In genomic region chr5:172956936-172957335, GRCh38 we compare ENCODE assay signal across 15 cellular contexts. TPM values are rescaled to one million over a fixed set of nuclear protein-coding genes. Genes with fewer than 3 reads are reported as not detected.
DNase-seq lines count a peak whose midpoint lies in the region; ATAC-seq, FAIRE-seq and TF ChIP-seq lines count a peak whose summit lies in the region.
"Had no signal": no experiment of that assay in that cellular context is flagged by ENCODE, and none has a peak within 500 bp of the region (broad histone marks: within the 10 kb centered on the region; RNA-seq: fewer than 3 reads in every experiment).

No MANE protein-coding gene starts in this region.

- no peak overlapping the region for H3K4me3 ChIP-seq in CD8-positive, alpha-beta T cell (ENCODE audit: low read depth, low read length)
- H3K4me3 ChIP-seq in lower leg skin (ENCODE audit: low read depth, poor library complexity, severe bottlenecking) (no peak overlapping the region), A673 (ENCODE audit: low read depth, low read length, poor library complexity, severe bottlenecking) (no peak overlapping the region), dorsolateral prefrontal cortex (no peak overlapping the region)
- H3K4me3 ChIP-seq: GM12878, left lung, neural progenitor cell, transverse colon had no signal

- no TSS peak for BruUV-seq in A673 (replicated peaks; lab: Mats Ljungman, UMichigan)

- TF ChIP-seq POLR2A in lower leg skin (IDR thresholded peaks at IDR 0.05) = no peak

- no peak for DNase-seq in CD8-positive, alpha-beta T cell
- DNase-seq in RCC 7860 (ENCODE audit: low spot score) = peak; percentile 27
- DNase-seq in epithelial cell of prostate (ENCODE audit: low read depth, low spot score) = no peak
- peak; percentile 72 for DNase-seq in pons (ENCODE audit: low spot score)
- no peak for DNase-seq in lower leg skin (ENCODE audit: low spot score in 2 of 2)
- DNase-seq in LoVo (ENCODE audit: low spot score) = no peak
- DNase-seq in A673 (ENCODE audit: low spot score) = no peak
- no peak for DNase-seq in dorsolateral prefrontal cortex
- DNase-seq: activated effector memory CD4-positive, alpha-beta T cell treated with anti-CD3 and anti-CD28 coated beads, Interleukin-2, amount 50 U/mL, for 16 hours; HCEC 1CT; left lung; stimulated activated CD8-positive, alpha-beta memory T cell treated with anti-CD3 and anti-CD28 coated beads, Interleukin-4, amount 100 ng/mL, for 48 hours; transverse colon had no signal

- H3K4me1 ChIP-seq in CD8-positive, alpha-beta T cell (ENCODE audit: insufficient read depth, low read length) = peaks cover 13% of the 10 kb centered on the region
- peaks cover 7% of the 10 kb centered on the region for H3K4me1 ChIP-seq in A673 (ENCODE audit: insufficient read depth, low read length, poor library complexity, severe bottlenecking)

- peaks cover 38% of the 10 kb centered on the region for H3K4me1 Mint-ChIP-seq in CD8-positive, alpha-beta T cell (ENCODE audit: low read depth)

- no peaks in the 10 kb centered on the region for H3K27me3 Mint-ChIP-seq in CD8-positive, alpha-beta T cell (ENCODE audit: low read depth)

- intact Hi-C loops in CD8-positive, alpha-beta T cell (cut with DNase I, micrococcal nuclease) = loop anchor here in 1 of 2 experiments (10.0 kb wide), 4 partner anchors 502 to 952 kb away; partner anchors contain the start of genes CPEB4, FBXW11, SH3PXD2B and UBTD2
- intact Hi-C loops in lower leg skin (cut with DNase I; ENCODE audit: low total_unique reads) = no loop called here
- intact Hi-C loops in A673 (cut with micrococcal nuclease; ENCODE audit: unreplicated experiment) = no loop called here
- intact Hi-C loops in dorsolateral prefrontal cortex (cut with DNase I) = no loop called here

- H3K27me3 ChIP-seq in CD8-positive, alpha-beta T cell (ENCODE audit: insufficient read depth, low read length) = no peaks in the 10 kb centered on the region
- H3K27me3 ChIP-seq in A673 (replicated peaks; ENCODE audit: insufficient read depth, low read depth, low read length, poor library complexity) (no peaks in the 10 kb centered on the region), dorsolateral prefrontal cortex (no peaks in the 10 kb centered on the region)
- H3K27me3 ChIP-seq: left lung, transverse colon had no signal

- H3K27ac Mint-ChIP-seq in CD8-positive, alpha-beta T cell = no peak overlapping the region
- H3K27ac Mint-ChIP-seq: neural progenitor cell had no signal

- no peak for FAIRE-seq in RCC 7860 (lab: Jason Lieb, UNC)
- FAIRE-seq: GM12878 had no signal

- POLR2A ChIA-PET in CD8-positive, alpha-beta T cell (lab: Charles Lee) = no interaction called here
- POLR2A ChIA-PET in A673 (lab: Charles Lee; ENCODE audit: low non-redundant PET) = no interaction called here

- CTCF ChIA-PET in CD8-positive, alpha-beta T cell (lab: Charles Lee) = no interaction called here
- CTCF ChIA-PET in A673 (lab: Charles Lee) = no interaction called here

- no peaks in the 10 kb centered on the region for H3K9me3 ChIP-seq in CD8-positive, alpha-beta T cell (ENCODE audit: low read length)
- no peaks in the 10 kb centered on the region for H3K9me3 ChIP-seq in A673 (ENCODE audit: low read depth, low read length, poor library complexity, severe bottlenecking)
- H3K9me3 ChIP-seq: left lung, transverse colon had no signal

- 69% methylated on average over 4 of the region's 4 CpGs for WGBS in lower leg skin, 2 donors

- no peak overlapping the region for H3K27ac ChIP-seq in CD8-positive, alpha-beta T cell (ENCODE audit: low read depth, low read length)
- H3K27ac ChIP-seq in epithelial cell of prostate (peak overlapping the region; percentile 93), A673 (ENCODE audit: low read depth, low read length, poor library complexity, severe bottlenecking) (no peak overlapping the region), dorsolateral prefrontal cortex (peak overlapping the region in 8 of 59 donors; percentile 2 to 57 (median 28))
- H3K27ac ChIP-seq: left lung, neural progenitor cell had no signal

- no peak for ATAC-seq in CD8-positive, alpha-beta T cell
- ATAC-seq: GM12878, left lung had no signal

- no peaks in the 10 kb centered on the region for H3K9me3 Mint-ChIP-seq in CD8-positive, alpha-beta T cell
- H3K9me3 Mint-ChIP-seq: neural progenitor cell had no signal

- peak overlapping the region; percentile 23 for H3K4me3 Mint-ChIP-seq in CD8-positive, alpha-beta T cell

- H3K36me3 ChIP-seq in CD8-positive, alpha-beta T cell (ENCODE audit: insufficient read depth, low read length) = no peaks in the 10 kb centered on the region
- H3K36me3 ChIP-seq in A673 (ENCODE audit: insufficient read depth, low read length, poor library complexity, severe bottlenecking) = no peaks in the 10 kb centered on the region
- H3K36me3 ChIP-seq: neural progenitor cell, transverse colon had no signal

- no peak for TF ChIP-seq CTCF in CD8-positive, alpha-beta T cell (IDR thresholded peaks at IDR 0.05)
- TF ChIP-seq CTCF in lower leg skin (IDR thresholded peaks at IDR 0.05) (no peak), A673 (conservative IDR thresholded peaks at IDR 0.05; ENCODE audit: low read depth, low read length) (no peak), dorsolateral prefrontal cortex (IDR thresholded peaks at IDR 0.05 in 54 of 56, conservative IDR thresholded peaks at IDR 0.05 in 2 of 56; ENCODE audit: low read depth in 1 of 56, partially characterized antibody in 56 of 56) (no peak)

- peaks cover 16% of the 10 kb centered on the region for H3K36me3 Mint-ChIP-seq in CD8-positive, alpha-beta T cell

RNA-seq across cellular contexts. Expression of gene RPL26L1, which starts 2.3 kb away (rescaled TPM):
- 10 to 100 TPM; 12.0 to 12.7 TPM for total RNA-seq in CD8-positive, alpha-beta T cell
- total RNA-seq in lower leg skin = 10 to 100 TPM; 14.7 to 19.0 (median 17.7) TPM
- total RNA-seq in A673 (2021) = 60.6 and 61.1 TPM in 2 replicates
- 10 to 100 TPM; 13.1 to 36.0 (median 24.4) TPM for total RNA-seq in dorsolateral prefrontal cortex

RNA-seq across cellular contexts. Expression of gene ATP6V0E1, which starts 26.6 kb away (rescaled TPM):
- 10 to 100 TPM; 34.4 to 38.8 TPM for total RNA-seq in CD8-positive, alpha-beta T cell
- total RNA-seq in lower leg skin = 100 to 1,000 TPM in 1 of 4 donors, 10 to 100 TPM in 3; 47.3 to 110 (median 86.4) TPM
- total RNA-seq in A673 (2021) = 106 and 148 TPM in 2 replicates
- total RNA-seq in dorsolateral prefrontal cortex = 100 to 1,000 TPM in 3 of 120 experiments, 10 to 100 TPM in 117; 35.0 to 115 (median 64.3) TPM

Comparison
In these comparisons a context has a peak if more than half of its experiments do, and no peak if none do; other contexts are left out.
1. DNase-seq: peak in RCC 7860 (single experiment) and pons (single experiment); none in CD8-positive, alpha-beta T cell (0 of 7), epithelial cell of prostate (single experiment), lower leg skin (0 of 2), LoVo (single experiment), A673 (single experiment) and dorsolateral prefrontal cortex (0 of 10).